Comparison of ENCODE assay signal across 26 cellular contexts in genomic region chr4:31071807-31072486, GRCh38.
DNase-seq lines count a peak whose midpoint lies in the region; ATAC-seq, FAIRE-seq and TF ChIP-seq lines count a peak whose summit lies in the region.
"Had no signal": no experiment of that assay in that cellular context is flagged by ENCODE, and none has a peak within 500 bp of the region (broad histone marks: within the 10 kb centered on the region; RNA-seq: fewer than 3 reads in every experiment).

No MANE protein-coding gene starts in this region.

- no peaks in the 10 kb centered on the region for H3K27me3 ChIP-seq in PC-3 (ENCODE audit: low read length)
- H3K27me3 ChIP-seq in keratinocyte (ENCODE audit: control insufficient read depth, extremely low read depth, insufficient read depth, low read length): no peaks in the 10 kb centered on the region
- H3K27me3 ChIP-seq: Peyer's patch, SJSA1 had no signal

- CTCF ChIA-PET in PC-3 (lab: Charles Lee): no interaction called here
- CTCF ChIA-PET in activated CD8-positive, alpha-beta T cell treated with anti-CD3 and anti-CD28 coated beads, Interleukin-2, amount 10 ng/mL, durations not matched to agents 7 days and 5 days (lab: Charles Lee): interaction anchor here (1.1 kb wide), 1 partner anchor 89 kb away, joined by 3 read pairs; no protein-coding TSS in a partner anchor

- H3K4me3 Mint-ChIP-seq in activated CD8-positive, alpha-beta T cell treated with anti-CD3 and anti-CD28 coated beads, Interleukin-2, amount 10 ng/mL, durations not matched to agents 7 days and 5 days: no peak overlapping the region
- H3K4me3 Mint-ChIP-seq: CD4-positive, alpha-beta memory T cell; T-cell had no signal

- H3K9me2 ChIP-seq in PC-3 (replicated peaks; ENCODE audit: low read length): no peaks in the 10 kb centered on the region

- ATAC-seq in PC-3: peak; percentile 50
- peak; percentile 57 for ATAC-seq in esophagus mucosa
- no peak for ATAC-seq in activated CD8-positive, alpha-beta T cell treated with anti-CD3 and anti-CD28 coated beads, Interleukin-2, amount 10 ng/mL, durations not matched to agents 7 days and 5 days
- ATAC-seq: A549, Right ventricle myocardium inferior, T-cell had no signal

- no peaks in the 10 kb centered on the region for H3F3A ChIP-seq in PC-3 (ENCODE audit: low read length, unreplicated experiment)

- no peak for FAIRE-seq in keratinocyte (lab: Jason Lieb, UNC)
- FAIRE-seq: A549, G401.6, H1 had no signal

- no peaks in the 10 kb centered on the region for H3K27me3 Mint-ChIP-seq in activated CD8-positive, alpha-beta T cell treated with anti-CD3 and anti-CD28 coated beads, Interleukin-2, amount 10 ng/mL, durations not matched to agents 7 days and 5 days (ENCODE audit: low read depth)
- H3K27me3 Mint-ChIP-seq: CD4-positive, alpha-beta memory T cell; T-cell had no signal

- no peaks in the 10 kb centered on the region for H3K9me3 ChIP-seq in PC-3 (ENCODE audit: low read length)
- no peaks in the 10 kb centered on the region for H3K9me3 ChIP-seq in keratinocyte (ENCODE audit: control insufficient read depth, low read depth, low read length)
- H3K9me3 ChIP-seq: A549, Caco-2, Peyer's patch, SJSA1 had no signal

- no peaks in the 10 kb centered on the region for H3K79me2 ChIP-seq in PC-3 (ENCODE audit: low read length)
- no peaks in the 10 kb centered on the region for H3K79me2 ChIP-seq in keratinocyte (ENCODE audit: control insufficient read depth, insufficient read depth, low read length)

- DNase-seq in PC-3: no peak
- DNase-seq in amniotic epithelial cell (ENCODE audit: low read depth): peak; percentile 36
- DNase-seq in keratinocyte (ENCODE audit: low read depth, low spot score): no peak
- no peak for DNase-seq in SIG-M5 (lab: John Stamatoyannopoulos, UW)
- no peak for DNase-seq in activated CD8-positive, alpha-beta T cell treated with anti-CD3 and anti-CD28 coated beads, Interleukin-2, amount 10 ng/mL, durations not matched to agents 7 days and 5 days
- DNase-seq in NCI-H1436 treated with DMSO at 0.1 percent for 48 hours (lab: John Stamatoyannopoulos, UW): no peak
- DNase-seq in hypothalamus (lab: John Stamatoyannopoulos, UW): no peak
- DNase-seq: C1 segment of cervical spinal cord; Caco-2; CD4-positive, alpha-beta memory T cell; HCEC 1CT; Karpas-422; MV-4-11; NCI-H1105 treated with DMSO at 0.1 percent for 48 hours; NCI-H2029 treated with DMSO at 0.1 percent for 48 hours; NCI-H226; NCI-H510A; NCI-H69; Peyer's patch; T-cell had no signal

- H3K4me3 ChIP-seq in PC-3 (ENCODE audit: low read length) (no peak overlapping the region), keratinocyte (ENCODE audit: control insufficient read depth in 2 of 3, extremely low read depth in 1 of 3, insufficient read depth in 2 of 3, low read depth in 1 of 3, low read length in 3 of 3) (no peak overlapping the region)
- H3K4me3 ChIP-seq: A549, Peyer's patch, SJSA1 had no signal

- TF ChIP-seq CTCF in PC-3 (conservative IDR thresholded peaks at IDR 0.05; ENCODE audit: low read depth, low read length): no peak
- TF ChIP-seq CTCF in keratinocyte (optimal IDR thresholded peaks at IDR 0.05 in 1 of 3, IDR thresholded peaks at IDR 0.05 in 1 of 3, conservative IDR thresholded peaks at IDR 0.05 in 1 of 3; ENCODE audit: extremely low read depth in 1 of 3, insufficient read depth in 2 of 3, low read length in 3 of 3): no peak

- peaks cover 6% of the 10 kb centered on the region for H3K9me3 Mint-ChIP-seq in activated CD8-positive, alpha-beta T cell treated with anti-CD3 and anti-CD28 coated beads, Interleukin-2, amount 10 ng/mL, durations not matched to agents 7 days and 5 days (ENCODE audit: insufficient read depth)

- H3K27ac ChIP-seq in PC-3 (ENCODE audit: low read length) (no peak overlapping the region), keratinocyte (ENCODE audit: control insufficient read depth, insufficient read depth, low read length) (no peak overlapping the region)
- H3K27ac ChIP-seq: A549, Peyer's patch, SJSA1 had no signal

- H2AFZ ChIP-seq in PC-3 (ENCODE audit: low read length) (no peak overlapping the region), keratinocyte (ENCODE audit: control insufficient read depth, low read length) (no peak overlapping the region)

- H4K20me1 ChIP-seq in PC-3 (ENCODE audit: low read length) (no peaks in the 10 kb centered on the region), keratinocyte (ENCODE audit: control insufficient read depth, extremely low read depth, insufficient read depth, low read length) (no peaks in the 10 kb centered on the region)

- no peaks in the 10 kb centered on the region for H3K36me3 ChIP-seq in PC-3 (ENCODE audit: low read depth, low read length)
- H3K36me3 ChIP-seq in keratinocyte (ENCODE audit: control insufficient read depth in 2 of 2, extremely low read depth in 1 of 2, insufficient read depth in 2 of 2, low read length in 2 of 2): no peaks in the 10 kb centered on the region
- H3K36me3 ChIP-seq: Peyer's patch, SJSA1 had no signal

- H3K9ac ChIP-seq in PC-3 (ENCODE audit: low read length): no peak overlapping the region
- H3K9ac ChIP-seq in keratinocyte (ENCODE audit: control insufficient read depth, extremely low read depth, insufficient read depth, low read length): no peak overlapping the region

- intact Hi-C loops in PC-3 (cut with micrococcal nuclease): no loop called here

- H3K27ac Mint-ChIP-seq in activated CD8-positive, alpha-beta T cell treated with anti-CD3 and anti-CD28 coated beads, Interleukin-2, amount 10 ng/mL, durations not matched to agents 7 days and 5 days: no peak overlapping the region
- H3K27ac Mint-ChIP-seq: CD4-positive, alpha-beta memory T cell; T-cell had no signal

- BruUV-seq in PC-3 (replicated peaks; lab: Mats Ljungman, UMichigan): no TSS peak

- no peak overlapping the region for H3K4me2 ChIP-seq in PC-3 (ENCODE audit: low read length)
- H3K4me2 ChIP-seq in keratinocyte (ENCODE audit: control insufficient read depth, extremely low read depth, insufficient read depth, low read depth, low read length): peak overlapping the region; percentile 17
- H3K4me2 ChIP-seq: A549 had no signal

- H3K36me3 Mint-ChIP-seq in activated CD8-positive, alpha-beta T cell treated with anti-CD3 and anti-CD28 coated beads, Interleukin-2, amount 10 ng/mL, durations not matched to agents 7 days and 5 days (ENCODE audit: low read depth): no peaks in the 10 kb centered on the region
- H3K36me3 Mint-ChIP-seq: CD4-positive, alpha-beta memory T cell; T-cell had no signal

- H3K9me1 ChIP-seq in keratinocyte (ENCODE audit: control insufficient read depth, extremely low read depth, insufficient read depth, low read length): no peaks in the 10 kb centered on the region

- H3K4me1 ChIP-seq in PC-3 (ENCODE audit: insufficient read depth, low read length) (no peaks in the 10 kb centered on the region), keratinocyte (ENCODE audit: control insufficient read depth, extremely low read depth, insufficient read depth, low read length) (peaks cover 6% of the 10 kb centered on the region)
- H3K4me1 ChIP-seq: A549, Peyer's patch, SJSA1 had no signal

- no peaks in the 10 kb centered on the region for H3K4me1 Mint-ChIP-seq in activated CD8-positive, alpha-beta T cell treated with anti-CD3 and anti-CD28 coated beads, Interleukin-2, amount 10 ng/mL, durations not matched to agents 7 days and 5 days (ENCODE audit: low read depth)
- H3K4me1 Mint-ChIP-seq: CD4-positive, alpha-beta memory T cell; T-cell had no signal

- POLR2A ChIA-PET in PC-3 (lab: Charles Lee; ENCODE audit: unreplicated experiment): no interaction called here
- POLR2A ChIA-PET in activated CD8-positive, alpha-beta T cell treated with anti-CD3 and anti-CD28 coated beads, Interleukin-2, amount 10 ng/mL, durations not matched to agents 7 days and 5 days (lab: Charles Lee): no interaction called here

- dilution Hi-C loops in keratinocyte (cut with MboI; ENCODE audit: extremely low pct_ligation_motif_present, low sequenced_read_pairs): no loop called here
